Comparison of ENCODE assay signal across 1 cellular context in the genomic region with DNA sequence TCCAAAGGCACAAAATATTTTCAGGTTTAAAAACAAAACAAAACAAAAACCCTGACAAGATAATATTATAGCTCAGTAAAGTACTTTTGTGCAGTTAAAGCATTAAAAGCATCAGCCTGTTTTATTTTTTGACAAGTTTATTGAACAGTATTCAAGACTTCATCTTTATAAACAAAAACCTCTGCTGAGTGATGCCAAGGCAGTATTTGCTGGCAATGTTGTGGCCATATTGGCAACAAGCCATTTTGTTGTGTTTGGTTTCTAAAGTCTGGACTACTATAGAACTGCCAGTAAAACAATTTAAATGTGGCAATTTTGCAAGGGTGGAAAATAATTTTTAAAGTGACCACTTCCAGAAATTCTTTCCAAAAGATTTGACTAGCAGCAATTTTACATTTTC.
TF ChIP-seq lines count a peak whose summit lies in the region.

No MANE protein-coding gene starts in this region.

TF ChIP-seq in HepG2, 621 proteins besides CTCF, POLR2A, EP300 and RAD21:
- TF ChIP-seq, protein P1, sequence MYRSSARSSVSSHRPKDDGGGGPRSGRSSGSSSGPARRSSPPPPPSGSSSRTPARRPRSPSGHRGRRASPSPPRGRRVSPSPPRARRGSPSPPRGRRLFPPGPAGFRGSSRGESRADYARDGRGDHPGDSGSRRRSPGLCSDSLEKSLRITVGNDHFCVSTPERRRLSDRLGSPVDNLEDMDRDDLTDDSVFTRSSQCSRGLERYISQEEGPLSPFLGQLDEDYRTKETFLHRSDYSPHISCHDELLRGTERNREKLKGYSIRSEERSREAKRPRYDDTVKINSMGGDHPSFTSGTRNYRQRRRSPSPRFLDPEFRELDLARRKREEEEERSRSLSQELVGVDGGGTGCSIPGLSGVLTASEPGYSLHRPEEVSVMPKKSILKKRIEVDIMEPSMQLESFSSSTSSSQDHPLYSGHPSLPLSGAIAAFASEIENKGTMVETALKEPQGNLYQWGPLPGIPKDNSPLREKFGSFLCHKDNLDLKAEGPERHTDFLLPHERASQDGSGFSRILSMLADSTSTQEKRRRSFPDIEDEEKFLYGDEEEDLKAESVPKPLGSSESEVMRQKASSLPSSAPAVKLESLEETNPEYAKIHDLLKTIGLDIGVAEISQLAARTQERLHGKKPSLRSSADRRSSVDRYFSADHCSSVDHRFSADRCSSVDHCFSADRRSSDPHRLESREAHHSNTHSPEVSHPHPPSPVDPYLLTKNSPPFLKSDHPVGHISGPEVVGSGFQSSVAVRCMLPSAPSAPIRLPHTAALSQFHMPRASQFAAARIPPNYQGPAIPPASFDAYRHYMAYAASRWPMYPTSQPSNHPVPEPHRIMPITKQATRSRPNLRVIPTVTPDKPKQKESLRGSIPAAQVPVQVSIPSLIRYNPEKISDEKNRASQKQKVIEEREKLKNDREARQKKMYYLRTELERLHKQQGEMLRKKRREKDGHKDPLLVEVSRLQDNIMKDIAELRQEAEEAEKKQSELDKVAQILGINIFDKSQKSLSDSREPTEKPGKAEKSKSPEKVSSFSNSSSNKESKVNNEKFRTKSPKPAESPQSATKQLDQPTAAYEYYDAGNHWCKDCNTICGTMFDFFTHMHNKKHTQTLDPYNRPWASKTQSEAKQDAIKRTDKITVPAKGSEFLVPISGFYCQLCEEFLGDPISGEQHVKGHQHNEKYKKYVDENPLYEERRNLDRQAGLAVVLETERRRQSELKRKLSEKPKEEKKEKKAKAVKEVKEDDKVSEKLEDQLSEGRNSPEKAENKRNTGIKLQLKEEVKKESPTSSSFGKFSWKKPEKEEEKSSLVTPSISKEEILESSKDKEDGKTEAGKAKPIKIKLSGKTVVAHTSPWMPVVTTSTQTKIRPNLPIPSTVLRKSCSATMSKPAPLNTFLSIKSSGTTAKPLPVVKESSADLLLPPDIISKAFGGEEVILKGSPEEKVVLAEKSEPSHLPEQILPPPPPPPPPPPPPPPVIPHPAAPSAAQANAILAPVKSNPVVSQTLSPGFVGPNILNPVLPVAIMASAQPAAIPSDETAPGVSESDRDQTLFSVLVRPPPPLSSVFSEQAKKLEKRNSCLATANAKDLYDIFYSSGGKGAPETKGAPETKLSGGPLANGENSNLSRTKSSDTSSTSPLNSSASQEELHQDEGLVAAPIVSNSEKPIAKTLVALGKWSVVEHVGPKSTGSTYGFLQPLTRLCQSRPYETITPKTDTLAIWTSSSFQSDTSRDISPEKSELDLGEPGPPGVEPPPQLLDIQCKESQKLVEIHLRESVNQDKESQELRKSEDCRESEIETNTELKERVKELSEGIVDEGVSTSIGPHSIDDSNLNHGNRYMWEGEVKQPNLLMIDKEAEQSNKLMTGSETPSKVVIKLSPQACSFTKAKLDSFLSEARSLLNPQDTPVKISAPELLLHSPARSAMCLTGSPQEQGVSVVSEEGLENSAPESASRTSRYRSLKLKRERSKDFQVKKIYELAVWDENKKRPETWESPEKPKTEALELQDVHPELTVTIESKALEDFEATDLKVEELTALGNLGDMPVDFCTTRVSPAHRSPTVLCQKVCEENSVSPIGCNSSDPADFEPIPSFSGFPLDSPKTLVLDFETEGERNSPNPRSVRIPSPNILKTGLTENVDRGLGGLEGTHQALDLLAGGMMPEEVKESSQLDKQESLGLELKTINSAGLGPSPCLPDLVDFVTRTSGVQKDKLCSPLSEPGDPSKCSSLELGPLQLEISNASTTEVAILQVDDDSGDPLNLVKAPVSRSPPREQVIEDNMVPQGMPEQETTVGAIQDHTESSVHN (CRISPR knock-in tag; IDR thresholded peaks at IDR 0.05), result no peak
- TF ChIP-seq RBM22 (optimal IDR thresholded peaks at IDR 0.05; ENCODE audit: low read length), result peak; percentile 11
